8 cellular contexts compared by ENCODE assay signal in genomic region chr12:109888179-109889020, GRCh38. TPM values are rescaled to one million over a fixed set of nuclear protein-coding genes. Genes with fewer than 3 reads are reported as not detected.
DNase-seq lines count a peak whose midpoint lies in the region; ATAC-seq lines count a peak whose summit lies in the region.

No MANE protein-coding gene starts in this region.

- H3K9me3 ChIP-seq in Karpas-422 (ENCODE audit: low read length), result no peaks in the 10 kb centered on the region

- H4K20me1 ChIP-seq in Karpas-422 (ENCODE audit: insufficient read depth, low read depth, low read length), result no peaks in the 10 kb centered on the region

- peaks cover 4 to 8% of the 10 kb centered on the region in 2 donors for H3K36me3 Mint-ChIP-seq in activated naive CD4-positive, alpha-beta T cell treated with anti-CD3 and anti-CD28 coated beads, Interleukin-2, amount 50 U/mL, for 72 hours

- peak overlapping the region; percentile 92 to 97 for H3K27ac Mint-ChIP-seq in activated naive CD4-positive, alpha-beta T cell treated with anti-CD3 and anti-CD28 coated beads, Interleukin-2, amount 50 U/mL, for 72 hours

- H3K9me3 Mint-ChIP-seq in activated naive CD4-positive, alpha-beta T cell treated with anti-CD3 and anti-CD28 coated beads, Interleukin-2, amount 50 U/mL, for 72 hours, result peaks cover 0 to 3% of the 10 kb centered on the region in 2 donors

- 0 out of 2 replicates have a peak overlapping the region, but pooled peaks have one; percentile 8 for H2AFZ ChIP-seq in Karpas-422 (ENCODE audit: low read length)

- no peak overlapping the region for H3K9ac ChIP-seq in Karpas-422 (ENCODE audit: low read length)

- peak; percentile 83 to 87 for ATAC-seq in activated naive CD4-positive, alpha-beta T cell treated with anti-CD3 and anti-CD28 coated beads, Interleukin-2, amount 50 U/mL, for 72 hours
- peak; percentile 34 for ATAC-seq in left colon
- ATAC-seq in GM21360 (IDR thresholded peaks at IDR 0.05; ENCODE audit: unreplicated experiment), result no peak
- no peak for ATAC-seq in HG02973 (IDR thresholded peaks at IDR 0.05; ENCODE audit: unreplicated experiment)

- H3K9me2 ChIP-seq in Karpas-422 (replicated peaks; ENCODE audit: insufficient read depth, low read length), result no peaks in the 10 kb centered on the region

- H3K4me1 ChIP-seq in Karpas-422 (ENCODE audit: low read length), result peaks cover 2% of the 10 kb centered on the region; the same call in 1 of the 2 replicates

- intact Hi-C loops in left colon (cut with DNase I, micrococcal nuclease), result no loop called here

- DNase-seq in CD1c-positive myeloid dendritic cell (ENCODE audit: extremely low spot score) (peak; percentile 77), Karpas-422 (no peak), left colon (no peak), SK-N-DZ (ENCODE audit: low spot score) (no peak), HK-2 (ENCODE audit: unreplicated experiment) (no peak)
- DNase-seq in activated naive CD4-positive, alpha-beta T cell treated with anti-CD3 and anti-CD28 coated beads, Interleukin-2, amount 50 U/mL, for 72 hours (ENCODE audit: low spot score in 2 of 2), result no peak

- no peaks in the 10 kb centered on the region for H3K27me3 ChIP-seq in Karpas-422 (ENCODE audit: low read length)

- H3K79me2 ChIP-seq in Karpas-422 (ENCODE audit: low read length), result no peaks in the 10 kb centered on the region

- no peaks in the 10 kb centered on the region for H3K36me3 ChIP-seq in Karpas-422 (ENCODE audit: insufficient read depth, low read length)

- no peak overlapping the region for H3K27ac ChIP-seq in Karpas-422 (ENCODE audit: low read length)

- no peak overlapping the region for H3K4me2 ChIP-seq in Karpas-422 (ENCODE audit: low read depth, low read length, poor library complexity, severe bottlenecking)

- H3K4me3 ChIP-seq in Karpas-422 (ENCODE audit: low read length), result no peak overlapping the region

RNA-seq across cellular contexts. Expression of gene GLTP, which starts 8.1 kb away (rescaled TPM):
- 26.5 and 29.5 TPM in 2 replicates for total RNA-seq in Karpas-422 (2014; rRNA removed; shearing (Covaris generic); ENCODE audit: low replicate concordance)
- 10 to 100 TPM; 22.2 to 24.9 TPM for total RNA-seq in activated naive CD4-positive, alpha-beta T cell treated with anti-CD3 and anti-CD28 coated beads, Interleukin-2, amount 50 U/mL, for 72 hours
- 100 to 1,000 TPM in 1 of 2 donors, 10 to 100 TPM in 1; 95.0 to 128 TPM for total RNA-seq in left colon
- 17.7 and 21.6 TPM in 2 replicates for polyA plus RNA-seq in SK-N-DZ (2014; cell fraction: cytosol; rRNA removed)
- polyA plus RNA-seq in SK-N-DZ (2014; cell fraction: nucleus; rRNA removed), result 2.6 and 3.6 TPM in 2 replicates

RNA-seq across cellular contexts. Expression of gene TCHP, which starts 11.7 kb away (rescaled TPM):
- 11.8 and 17.0 TPM in 2 replicates for total RNA-seq in Karpas-422 (2014; rRNA removed; shearing (Covaris generic); ENCODE audit: low replicate concordance)
- total RNA-seq in activated naive CD4-positive, alpha-beta T cell treated with anti-CD3 and anti-CD28 coated beads, Interleukin-2, amount 50 U/mL, for 72 hours, result 10 to 100 TPM; 14.9 to 18.3 TPM
- total RNA-seq in left colon, result 10 to 100 TPM; 15.0 to 17.2 TPM
- 18.7 and 22.4 TPM in 2 replicates for polyA plus RNA-seq in SK-N-DZ (2014; cell fraction: cytosol; rRNA removed)
- 39.2 and 53.2 TPM in 2 replicates for polyA plus RNA-seq in SK-N-DZ (2014; cell fraction: nucleus; rRNA removed)

RNA-seq across cellular contexts. Expression of gene TRPV4, which starts 55.2 kb away (rescaled TPM):
- not detected in 2 replicates for total RNA-seq in Karpas-422 (2014; rRNA removed; shearing (Covaris generic); ENCODE audit: low replicate concordance)
- total RNA-seq in activated naive CD4-positive, alpha-beta T cell treated with anti-CD3 and anti-CD28 coated beads, Interleukin-2, amount 50 U/mL, for 72 hours, result not detected
- total RNA-seq in left colon, result under 1 TPM; 0.09 to 0.36 TPM
- polyA plus RNA-seq in SK-N-DZ (2014; cell fraction: cytosol; rRNA removed), result not detected in 2 replicates
- polyA plus RNA-seq in SK-N-DZ (2014; cell fraction: nucleus; rRNA removed), result not detected in 2 replicates

Comparison
In these comparisons a context has a peak if more than half of its experiments do, and no peak if none do; other contexts are left out.
1. ATAC-seq: peak in activated naive CD4-positive, alpha-beta T cell treated with anti-CD3 and anti-CD28 coated beads, Interleukin-2, amount 50 U/mL, for 72 hours (2 of 2) and left colon (single experiment); none in GM21360 (single experiment) and HG02973 (single experiment).